In genomic region chr2:114350186-114350725, GRCh38 we compare ENCODE assay signal across 6 cellular contexts.
"Had no signal": no experiment of that assay in that cellular context is flagged by ENCODE, and none has a peak within 500 bp of the region (broad histone marks: within the 10 kb centered on the region; RNA-seq: fewer than 3 reads in every experiment).

No MANE protein-coding gene starts in this region.

- H3K4me2 ChIP-seq: GM23338 had no signal

- ATAC-seq: GM23338, HepG2 had no signal

- H2AFZ ChIP-seq: GM23338 had no signal

- H3K27ac ChIP-seq: HL-60 had no signal

- DNase-seq: H9, HCEC 1CT, KBM-7 had no signal

- H3K4me3 ChIP-seq: GM23338 had no signal
